8 cellular contexts compared by ENCODE assay signal in the genomic region with DNA sequence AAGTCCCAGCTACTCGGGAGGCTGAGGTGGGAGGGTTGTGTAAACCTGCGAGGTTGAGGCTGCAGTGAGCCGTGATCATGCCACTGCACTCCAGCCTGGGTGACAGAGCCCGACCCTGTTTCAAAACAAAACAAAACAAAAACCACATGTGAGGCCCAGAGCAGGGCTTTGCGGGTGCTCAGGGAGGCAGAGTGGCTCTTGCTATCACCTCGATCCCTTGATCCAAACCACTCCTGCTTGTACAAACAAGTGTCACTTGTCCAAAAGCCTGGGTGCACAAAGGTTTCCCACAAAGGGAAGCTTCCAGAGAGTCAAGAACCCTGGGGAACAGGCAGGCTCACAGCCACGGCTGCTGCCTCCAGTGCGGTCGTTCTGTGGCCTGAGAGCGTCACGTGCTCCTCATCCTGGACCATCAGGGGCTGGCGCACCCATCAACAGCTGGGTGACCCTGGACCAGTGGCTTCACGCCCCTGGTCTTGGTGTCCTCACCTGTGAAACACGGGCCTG.
DNase-seq lines count a peak whose midpoint lies in the region; ATAC-seq, FAIRE-seq and TF ChIP-seq lines count a peak whose summit lies in the region.

No MANE protein-coding gene starts in this region.

- H2BK120ac ChIP-seq in H1 (replicated peaks; ENCODE audit: low read depth, low read length): no peak overlapping the region

- no peak for TF ChIP-seq RAD21 in H1 (IDR thresholded peaks at IDR 0.05 in 1 of 2, conservative IDR thresholded peaks at IDR 0.05 in 1 of 2; ENCODE audit: low read depth in 2 of 2, low read length in 2 of 2)

- peak overlapping the region; percentile 86; the same call in 1 of the 2 replicates for H2BK20ac ChIP-seq in H1 (ENCODE audit: low read length)

- ATAC-seq in DND-41 (ENCODE audit: insufficient read depth, low read depth): peak; percentile 53
- peak; percentile 36 for ATAC-seq in HG03196 (IDR thresholded peaks at IDR 0.05; ENCODE audit: unreplicated experiment)
- ATAC-seq in HG03442 (IDR thresholded peaks at IDR 0.05; ENCODE audit: unreplicated experiment): no peak
- no peak for ATAC-seq in GM21381 (IDR thresholded peaks at IDR 0.05; ENCODE audit: unreplicated experiment)

- TF ChIP-seq POLR2A in H1 (IDR thresholded peaks at IDR 0.05; ENCODE audit: control extremely low read depth in 1 of 2, low read depth in 2 of 2, low read length in 2 of 2) (no peak), prostate gland (IDR thresholded peaks at IDR 0.05) (peak; percentile 15)

- peaks cover 5% of the 10 kb centered on the region for H3K27me3 ChIP-seq in DND-41 (ENCODE audit: insufficient read depth, low read length, poor library complexity)
- H3K27me3 ChIP-seq in H1 (replicated peaks in 1 of 4; ENCODE audit: control insufficient read depth in 3 of 4, extremely low read depth in 1 of 4, insufficient read depth in 3 of 4, low read length in 3 of 4): peaks cover 0 to 16% (median 9%) of the 10 kb centered on the region in 4 experiments; a peak in 6 of 7 replicates
- H3K27me3 ChIP-seq in prostate gland (replicated peaks; ENCODE audit: insufficient read depth): no peaks in the 10 kb centered on the region

- peak overlapping the region; percentile 93 for H3K4ac ChIP-seq in H1 (replicated peaks; ENCODE audit: insufficient read length, low read depth, low read length)

- H3K4me1 ChIP-seq in DND-41 (ENCODE audit: insufficient read depth, low read length): peaks cover 27% of the 10 kb centered on the region
- H3K4me1 ChIP-seq in H1 (replicated peaks in 1 of 4; ENCODE audit: control insufficient read depth in 3 of 4, insufficient read depth in 4 of 4, low read length in 3 of 4): peaks cover 3 to 22% (median 19%) of the 10 kb centered on the region in 4 experiments
- peaks cover 20% of the 10 kb centered on the region for H3K4me1 ChIP-seq in prostate gland (replicated peaks)

- H2BK12ac ChIP-seq in H1 (ENCODE audit: low read depth, low read length): peak overlapping the region; percentile 99; the same call in 1 of the 2 replicates

- no peak for TF ChIP-seq CTCF in DND-41 (IDR thresholded peaks at IDR 0.05; ENCODE audit: borderline replicate concordance, extremely low read depth, low read length, poor library complexity, severe bottlenecking)
- TF ChIP-seq CTCF in H1 (IDR thresholded peaks at IDR 0.05; ENCODE audit: control extremely low read depth in 1 of 3, insufficient read depth in 1 of 3, low read depth in 1 of 3, low read length in 3 of 3): no peak
- TF ChIP-seq CTCF in prostate gland (IDR thresholded peaks at IDR 0.05): no peak

- H3K9ac ChIP-seq in DND-41 (ENCODE audit: low read depth, low read length): no peak overlapping the region
- no peak overlapping the region for H3K9ac ChIP-seq in H1 (replicated peaks in 1 of 4; ENCODE audit: extremely low read depth in 1 of 4, low read depth in 3 of 4, low read length in 3 of 4)

- CTCF ChIA-PET in H1 (lab: Charles Lee; ENCODE audit: partially characterized antibody): interaction anchor here (0.6 to 4.8 kb wide), 10 partner anchors 24 to 354 kb away, joined by 3 to 27 read pairs (median 4); no protein-coding TSS in a partner anchor

- H3K23ac ChIP-seq in H1 (ENCODE audit: insufficient read length): no peak overlapping the region

- H3K56ac ChIP-seq in H1 (replicated peaks; ENCODE audit: insufficient read length, low read depth, low read length): no peak overlapping the region

- no peak overlapping the region for H2AFZ ChIP-seq in DND-41 (ENCODE audit: low read depth, low read length)
- no peak overlapping the region for H2AFZ ChIP-seq in H1 (ENCODE audit: low read length)

- POLR2A ChIA-PET in H1 (lab: Charles Lee; ENCODE audit: partially characterized antibody): interaction anchor here (0.8 to 4.2 kb wide), 12 partner anchors 8 to 327 kb away, joined by 3 to 27 read pairs (median 4); a partner anchor contains a TSS

- H4K8ac ChIP-seq in H1 (ENCODE audit: extremely low read depth, insufficient read depth, low read length): no peak overlapping the region

- H2BK15ac ChIP-seq in H1 (ENCODE audit: low read length): peak overlapping the region; percentile 88; the same call in 1 of the 2 replicates

- FAIRE-seq in H1 (lab: Jason Lieb, UNC): no peak

- peak overlapping the region; percentile 73; the same call in 1 of the 2 replicates for H2BK5ac ChIP-seq in H1 (ENCODE audit: low read depth, low read length)

- H3K4me3 ChIP-seq in DND-41 (ENCODE audit: low read depth in 1 of 2, low read length in 2 of 2) (no peak overlapping the region), H1 (ENCODE audit: extremely low read depth in 1 of 4, insufficient read depth in 2 of 4, low read depth in 3 of 4, low read length in 4 of 4) (no peak overlapping the region), prostate gland (no peak overlapping the region)

- H4K5ac ChIP-seq in H1 (ENCODE audit: insufficient read length, low read depth, low read length): peak overlapping the region; percentile 38

- peak; percentile 45 for DNase-seq in DND-41
- peak; percentile 20 for DNase-seq in activated CD4-positive, alpha-beta T cell treated with anti-CD3 and anti-CD28 coated beads for 1 hour
- DNase-seq in H1 (ENCODE audit: low read depth in 1 of 2, low spot score in 2 of 2): no peak
- peak; percentile 30 for DNase-seq in prostate gland (ENCODE audit: low spot score)
- DNase-seq in NCI-H446 treated with DMSO at 0.1 percent for 48 hours (lab: John Stamatoyannopoulos, UW): no peak

- H3K79me1 ChIP-seq in H1 (ENCODE audit: low read depth, low read length): no peaks in the 10 kb centered on the region

- no peak overlapping the region for H3K14ac ChIP-seq in H1 (ENCODE audit: insufficient read length)

- intact Hi-C loops in prostate gland (cut with DNase I): loop anchor here (2.0 to 5.0 kb wide), 2 partner anchors 43 to 136 kb away; no protein-coding TSS in a partner anchor

- H3K18ac ChIP-seq in H1 (ENCODE audit: extremely low read depth, low read length): peak overlapping the region; percentile 95

- no peak for TF ChIP-seq EP300 in H1 (IDR thresholded peaks at IDR 0.05; ENCODE audit: borderline replicate concordance in 1 of 2, low read depth in 2 of 2, low read length in 2 of 2)

- peaks cover 26% of the 10 kb centered on the region; the same call in 1 of the 2 replicates for H3K23me2 ChIP-seq in H1 (ENCODE audit: low read depth, low read length)

- H2AK5ac ChIP-seq in H1 (ENCODE audit: low read depth, low read length): peak overlapping the region; percentile 2; the same call in 1 of the 2 replicates

- WGBS in H1 (ENCODE audit: extremely low coverage in 1 of 2, insufficient coverage in 1 of 2, insufficient read length in 1 of 2, insufficient replicate concordance in 2 of 2, low coverage in 1 of 2, low lambda C conversion rate in 2 of 2, missing lambda C conversion rate in 1 of 2), 2 experiments: 86% methylated on average over 14 of the region's 14 CpGs; no CpG with 5 or more reads in 1 of the 2 experiments
- WGBS in prostate gland: 39% methylated on average over 14 of the region's 14 CpGs

- H3K9me3 ChIP-seq in DND-41 (ENCODE audit: insufficient read depth, low read length, severe bottlenecking): no peaks in the 10 kb centered on the region
- H3K9me3 ChIP-seq in H1 (ENCODE audit: insufficient read depth in 2 of 2, low read depth in 1 of 2, low read length in 1 of 2): no peaks in the 10 kb centered on the region
- H3K9me3 ChIP-seq in prostate gland: no peaks in the 10 kb centered on the region

- no peak overlapping the region for H3K4me2 ChIP-seq in DND-41 (ENCODE audit: insufficient read depth, low read length)
- no peak overlapping the region for H3K4me2 ChIP-seq in H1 (ENCODE audit: insufficient read depth in 1 of 2, low read depth in 2 of 2, low read length in 2 of 2)

- H3K79me2 ChIP-seq in DND-41 (ENCODE audit: insufficient read depth, low read length): no peaks in the 10 kb centered on the region
- H3K79me2 ChIP-seq in H1 (ENCODE audit: control insufficient read depth in 1 of 2, insufficient read depth in 2 of 2, low read length in 2 of 2): no peaks in the 10 kb centered on the region

- H3K27ac ChIP-seq in DND-41 (ENCODE audit: low read length) (no peak overlapping the region), H1 (ENCODE audit: low read depth, low read length) (no peak overlapping the region), prostate gland (peak overlapping the region; percentile 94 to 98)

- peak overlapping the region; percentile 96 for H4K91ac ChIP-seq in H1 (replicated peaks; ENCODE audit: insufficient read length, low read length)

- no peaks in the 10 kb centered on the region for H3K36me3 ChIP-seq in DND-41 (ENCODE audit: insufficient read depth, low read length)
- H3K36me3 ChIP-seq in H1 (ENCODE audit: control insufficient read depth in 2 of 4, insufficient read depth in 4 of 4, low read length in 3 of 4): no peaks in the 10 kb centered on the region
- no peaks in the 10 kb centered on the region for H3K36me3 ChIP-seq in prostate gland

- H4K20me1 ChIP-seq in DND-41 (ENCODE audit: insufficient read depth, low read length) (no peaks in the 10 kb centered on the region), H1 (replicated peaks in 1 of 2; ENCODE audit: control insufficient read depth in 1 of 2, insufficient read depth in 2 of 2, low read length in 2 of 2) (peaks cover 0 to 4% of the 10 kb centered on the region in 2 experiments)

TF ChIP-seq in H1, 55 proteins besides CTCF, POLR2A, EP300 and RAD21 (continues in another document):
- TF ChIP-seq HDAC6 (IDR thresholded peaks at IDR 0.05; ENCODE audit: low read depth, low read length) (no peak), SP1 (IDR thresholded peaks at IDR 0.05; ENCODE audit: low read depth, low read length) (no peak), GTF2F1 (IDR thresholded peaks at IDR 0.05; ENCODE audit: borderline replicate concordance, low read depth, low read length) (no peak), NRF1 (IDR thresholded peaks at IDR 0.05; ENCODE audit: low read depth, low read length) (no peak)

Comparison
In these comparisons a context has a peak if more than half of its experiments do, and no peak if none do; other contexts are left out.
1. ATAC-seq: peak in DND-41 (single experiment) and HG03196 (single experiment); none in HG03442 (single experiment) and GM21381 (single experiment).
2. DNase-seq: peak in DND-41 (single experiment), activated CD4-positive, alpha-beta T cell treated with anti-CD3 and anti-CD28 coated beads for 1 hour (single experiment) and prostate gland (single experiment); none in H1 (0 of 2) and NCI-H446 treated with DMSO at 0.1 percent for 48 hours (single experiment).
3. H3K27ac ChIP-seq: peak in prostate gland (2 of 2); none in DND-41 (single experiment) and H1 (single experiment).